Comparison of ENCODE assay signal across 15 cellular contexts in genomic region chr1:201563941-201564340, GRCh38.
"Had no signal": no experiment of that assay in that cellular context is flagged by ENCODE, and none has a peak within 500 bp of the region (broad histone marks: within the 10 kb centered on the region; RNA-seq: fewer than 3 reads in every experiment).

No MANE protein-coding gene starts in this region.

- DNase-seq: activated CD4-positive, alpha-beta T cell treated with anti-CD3 and anti-CD28 coated beads, Interleukin-2, amount 50 U/mL, for 4 hours; activated CD4-positive, CD25-positive, alpha-beta regulatory T cell treated with anti-CD3 and anti-CD28 coated beads, Interleukin-2, amount 50 U/mL, for 72 hours; activated naive CD4-positive, alpha-beta T cell treated with anti-CD3 and anti-CD28 coated beads for 36 hours; activated naive CD8-positive, alpha-beta T cell treated with anti-CD3 and anti-CD28 coated beads, Interleukin-2, amount 50 U/mL, for 24 hours; aorta; endodermal cell; hippocampal formation; natural killer cell; stimulated activated CD4-positive, alpha-beta T cell treated with anti-CD3 and anti-CD28 coated beads, Interleukin-4, amount 100 ng/mL, for 24 hours; stimulated activated naive CD4-positive, alpha-beta T cell treated with Interleukin-2 at 50 U/mL for 16 hours; T-cell; T-helper 9 cell; testis; upper lobe of right lung had no signal

- H3K4me3 ChIP-seq: testis, upper lobe of right lung had no signal

- H3K27me3 ChIP-seq: neutrophil, testis, upper lobe of right lung had no signal

- H3K4me1 ChIP-seq: testis had no signal

- H3K36me3 ChIP-seq: neutrophil, upper lobe of right lung had no signal

- H3K9me3 ChIP-seq: neutrophil, testis, upper lobe of right lung had no signal

- H3K27ac ChIP-seq: neutrophil, testis, upper lobe of right lung had no signal
